ENCODE assay signal across 8 cellular contexts in genomic region chr15:63402498-63403253, GRCh38. TPM values are rescaled to one million over a fixed set of nuclear protein-coding genes. Genes with fewer than 3 reads are reported as not detected.
DNase-seq lines count a peak whose midpoint lies in the region; ATAC-seq and TF ChIP-seq lines count a peak whose summit lies in the region.

No MANE protein-coding gene starts in this region.

- H3K79me2 ChIP-seq in DND-41 (ENCODE audit: insufficient read depth, low read length), result no peaks in the 10 kb centered on the region
- H3K79me2 ChIP-seq in KMS-11 (ENCODE audit: insufficient read depth, low read depth), result no peaks in the 10 kb centered on the region

- no peak overlapping the region for H3K27ac Mint-ChIP-seq in progenitor cell of endocrine pancreas

- H4K20me1 ChIP-seq in DND-41 (ENCODE audit: insufficient read depth, low read length), result no peaks in the 10 kb centered on the region
- H4K20me1 ChIP-seq in KMS-11 (ENCODE audit: insufficient read depth), result no peaks in the 10 kb centered on the region

- DNase-seq in DND-41 (no peak), SW480 (ENCODE audit: low spot score) (peak; percentile 14), foreskin keratinocyte (peak in 1 of 2 donors; percentile 20), progenitor cell of endocrine pancreas (ENCODE audit: low spot score, unreplicated experiment) (no peak), T-helper 9 cell (no peak)
- DNase-seq in activated effector memory CD4-positive, alpha-beta T cell treated with Interleukin-2 at 50 U/mL for 16 hours, result no peak

- H3K27me3 ChIP-seq in DND-41 (ENCODE audit: insufficient read depth, low read length, poor library complexity), result no peaks in the 10 kb centered on the region
- no peaks in the 10 kb centered on the region for H3K27me3 ChIP-seq in KMS-11 (ENCODE audit: insufficient read depth, low read depth)
- H3K27me3 ChIP-seq in foreskin keratinocyte, result no peaks in the 10 kb centered on the region

- H3K27me3 Mint-ChIP-seq in progenitor cell of endocrine pancreas, result peaks cover 3% of the 10 kb centered on the region

- H3K4me3 ChIP-seq in DND-41 (ENCODE audit: low read depth in 1 of 2, low read length in 2 of 2) (no peak overlapping the region), KMS-11 (IDR thresholded peaks at IDR 0.05; ENCODE audit: insufficient read depth, low read depth, low read length) (no peak overlapping the region)

- H3K9me3 Mint-ChIP-seq in progenitor cell of endocrine pancreas (ENCODE audit: low read depth), result peaks cover 2% of the 10 kb centered on the region

- no peak overlapping the region for H2AFZ ChIP-seq in DND-41 (ENCODE audit: low read depth, low read length)
- no peak overlapping the region for H2AFZ ChIP-seq in KMS-11 (ENCODE audit: low read depth)

- H3K4me2 ChIP-seq in DND-41 (ENCODE audit: insufficient read depth, low read length) (no peak overlapping the region), KMS-11 (no peak overlapping the region)

- TF ChIP-seq CTCF in DND-41 (IDR thresholded peaks at IDR 0.05; ENCODE audit: borderline replicate concordance, extremely low read depth, low read length, poor library complexity, severe bottlenecking), result peak; percentile 69
- peak; percentile 54 for TF ChIP-seq CTCF in KMS-11 (conservative IDR thresholded peaks at IDR 0.05; ENCODE audit: low read depth, low read length)
- peak; percentile 89 for TF ChIP-seq CTCF in foreskin keratinocyte (conservative IDR thresholded peaks at IDR 0.05)
- TF ChIP-seq CTCF in progenitor cell of endocrine pancreas (IDR thresholded peaks at IDR 0.05; ENCODE audit: unreplicated experiment), result peak; percentile 62

- no peak overlapping the region for H3K27ac ChIP-seq in DND-41 (ENCODE audit: low read length)
- no peak overlapping the region for H3K27ac ChIP-seq in KMS-11
- no peak overlapping the region for H3K27ac ChIP-seq in foreskin keratinocyte

- H3K4me1 Mint-ChIP-seq in progenitor cell of endocrine pancreas (ENCODE audit: low read depth), result no peaks in the 10 kb centered on the region

- H3K36me3 Mint-ChIP-seq in progenitor cell of endocrine pancreas (ENCODE audit: insufficient read depth), result no peaks in the 10 kb centered on the region

- H3K36me3 ChIP-seq in DND-41 (ENCODE audit: insufficient read depth, low read length) (no peaks in the 10 kb centered on the region), KMS-11 (ENCODE audit: insufficient read depth) (no peaks in the 10 kb centered on the region)

- no peaks in the 10 kb centered on the region for H3K9me3 ChIP-seq in DND-41 (ENCODE audit: insufficient read depth, low read length, severe bottlenecking)

- no peak overlapping the region for H3K9ac ChIP-seq in DND-41 (ENCODE audit: low read depth, low read length)
- no peak overlapping the region for H3K9ac ChIP-seq in KMS-11

- H3K4me3 Mint-ChIP-seq in progenitor cell of endocrine pancreas (ENCODE audit: low read depth), result no peak overlapping the region

- H3K4me1 ChIP-seq in DND-41 (ENCODE audit: insufficient read depth, low read length), result peaks cover 9% of the 10 kb centered on the region
- H3K4me1 ChIP-seq in KMS-11 (ENCODE audit: low read depth, poor library complexity, severe bottlenecking), result no peaks in the 10 kb centered on the region
- peaks cover 2% of the 10 kb centered on the region for H3K4me1 ChIP-seq in foreskin keratinocyte

- ATAC-seq in DND-41 (ENCODE audit: insufficient read depth, low read depth) (0 out of 3 replicates have a peak, but pooled peaks have one; percentile 33), foreskin keratinocyte (no peak), GM18858 (IDR thresholded peaks at IDR 0.05; ENCODE audit: unreplicated experiment) (no peak)

RNA-seq across cellular contexts. Expression of gene CA12, which starts 21.0 kb away (rescaled TPM):
- total RNA-seq in foreskin keratinocyte (21.6 and 32.3 TPM in 2 replicates), progenitor cell of endocrine pancreas (0.38 and 0.58 TPM in 2 replicates)
- 8.8 and 10.6 TPM in 2 replicates for polyA plus RNA-seq in foreskin keratinocyte

Comparison
In these comparisons a context has a peak if more than half of its experiments do, and no peak if none do; other contexts are left out.
1. RNA of gene CA12, which starts 21.0 kb away (total RNA-seq): 21.6 to 32.3 TPM in foreskin keratinocyte; 0.38 to 0.58 TPM in progenitor cell of endocrine pancreas; every median in the first group is over 10 times any median in the second.
2. Peak in every context shown above with its lines, with median percentiles within 50 percentile points of each other: CTCF ChIP-seq.